9 cellular contexts compared by ENCODE assay signal in the genomic region with DNA sequence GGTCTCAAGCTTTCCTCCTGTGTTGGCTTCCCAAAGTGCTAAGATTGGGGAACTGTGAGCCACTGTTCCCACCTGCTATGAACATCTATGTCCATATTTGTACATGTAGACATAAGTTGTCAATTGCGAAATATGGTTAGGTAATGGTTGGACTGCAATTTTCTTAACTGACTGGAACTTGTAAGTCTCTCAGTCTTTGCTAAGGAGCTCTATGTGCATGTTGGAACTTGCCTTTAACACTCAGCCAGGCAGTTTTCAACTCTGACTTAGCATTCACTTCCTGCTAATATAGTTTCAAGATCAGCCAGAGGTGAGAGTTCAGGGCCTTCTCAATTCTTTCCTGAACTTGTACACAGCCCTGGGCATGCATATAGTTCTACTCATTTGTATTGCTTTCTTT. TPM values are rescaled to one million over a fixed set of nuclear protein-coding genes. Genes with fewer than 3 reads are reported as not detected.
DNase-seq lines count a peak whose midpoint lies in the region; ATAC-seq, FAIRE-seq and TF ChIP-seq lines count a peak whose summit lies in the region.
"Had no signal": no experiment of that assay in that cellular context is flagged by ENCODE, and none has a peak within 500 bp of the region (broad histone marks: within the 10 kb centered on the region; RNA-seq: fewer than 3 reads in every experiment).

No MANE protein-coding gene starts in this region.

- H3K27me3 ChIP-seq in ACC112 (ENCODE audit: insufficient read depth, low read length) = no peaks in the 10 kb centered on the region
- no peaks in the 10 kb centered on the region for H3K27me3 ChIP-seq in bronchial epithelial cell (ENCODE audit: control insufficient read depth, insufficient read depth, low read length)
- no peaks in the 10 kb centered on the region for H3K27me3 ChIP-seq in mesendoderm (ENCODE audit: insufficient read depth, low read length, poor library complexity)

- H3K79me2 ChIP-seq in ACC112 (ENCODE audit: control insufficient read depth, insufficient read depth, low read length, unreplicated experiment) = no peaks in the 10 kb centered on the region
- no peaks in the 10 kb centered on the region for H3K79me2 ChIP-seq in mesendoderm (ENCODE audit: control insufficient read depth, insufficient read depth, low read length)

- peaks cover 37% of the 10 kb centered on the region for H3K4me1 ChIP-seq in ACC112 (ENCODE audit: control insufficient read depth, insufficient read depth, low read length, unreplicated experiment)
- H3K4me1 ChIP-seq in mesendoderm (ENCODE audit: control insufficient read depth, low read depth, low read length) = no peaks in the 10 kb centered on the region

- no peak overlapping the region for H2AK5ac ChIP-seq in mesendoderm (ENCODE audit: low read length)

- no peaks in the 10 kb centered on the region for H3K79me1 ChIP-seq in mesendoderm (ENCODE audit: low read length)

- H4K5ac ChIP-seq in mesendoderm (ENCODE audit: low read length) = no peak overlapping the region

- no peak overlapping the region for H2BK15ac ChIP-seq in mesendoderm (replicated peaks; ENCODE audit: low read depth)

- TF ChIP-seq CTCF in bronchial epithelial cell (IDR thresholded peaks at IDR 0.05; ENCODE audit: insufficient read depth, low read length, severe bottlenecking) = no peak

- H3K23ac ChIP-seq in mesendoderm (ENCODE audit: low read length) = no peak overlapping the region

- H3K56ac ChIP-seq in mesendoderm (ENCODE audit: low read length) = no peak overlapping the region

- DNase-seq in bronchial epithelial cell (ENCODE audit: low read depth) (peak; percentile 100), mesendoderm (no peak), foreskin melanocyte (no peak), medulla oblongata (ENCODE audit: extremely low spot score) (no peak)

- H2BK5ac ChIP-seq in mesendoderm (ENCODE audit: low read length) = no peak overlapping the region

- no CpG with 5 or more reads among the region's 1 CpG for WGBS in mesendoderm (ENCODE audit: extremely low coverage, insufficient coverage, low lambda C conversion rate)

- ATAC-seq in GM18873 (IDR thresholded peaks at IDR 0.05; ENCODE audit: low FRiP score, unreplicated experiment) (peak; percentile 28), HG03521 (IDR thresholded peaks at IDR 0.05; ENCODE audit: unreplicated experiment) (peak; percentile 31), HG03135 (IDR thresholded peaks at IDR 0.05; ENCODE audit: unreplicated experiment) (no peak)

- H3K4me2 ChIP-seq in mesendoderm (ENCODE audit: low read length) = no peak overlapping the region

- no peak overlapping the region for H2AFZ ChIP-seq in ACC112 (ENCODE audit: low read length, unreplicated experiment)

- no peaks in the 10 kb centered on the region for H3K36me3 ChIP-seq in ACC112 (ENCODE audit: insufficient read depth, low read length)
- H3K36me3 ChIP-seq in bronchial epithelial cell (ENCODE audit: control insufficient read depth, insufficient read depth, low read length) = no peaks in the 10 kb centered on the region
- H3K36me3 ChIP-seq in mesendoderm (ENCODE audit: control insufficient read depth, insufficient read depth, low read length) = no peaks in the 10 kb centered on the region

- H3K4me3 ChIP-seq in ACC112 (ENCODE audit: low read depth, low read length) (no peak overlapping the region), bronchial epithelial cell (ENCODE audit: low read depth, low read length) (no peak overlapping the region), mesendoderm (ENCODE audit: low read length) (no peak overlapping the region)
- H3K4me3 ChIP-seq: skin epidermis had no signal

- H2BK120ac ChIP-seq in mesendoderm (ENCODE audit: low read depth, low read length) = no peak overlapping the region

- no peak overlapping the region for H3K4ac ChIP-seq in mesendoderm (ENCODE audit: low read depth, low read length)

- H3K27ac ChIP-seq in ACC112 (ENCODE audit: low read depth, low read length) (peak overlapping the region; percentile 58; the same call in 1 of the 2 replicates), mesendoderm (ENCODE audit: low read depth, low read length) (no peak overlapping the region)

- no peak overlapping the region for H4K8ac ChIP-seq in mesendoderm (ENCODE audit: low read depth, low read length)

- no peak overlapping the region for H3K18ac ChIP-seq in mesendoderm (ENCODE audit: low read length)

- no peak overlapping the region for H3K9ac ChIP-seq in mesendoderm (ENCODE audit: low read length)

- peak; percentile 60 for FAIRE-seq in bronchial epithelial cell (lab: Jason Lieb, UNC)

RNA-seq across cellular contexts. Expression of a gene that starts 44.5 kb away (rescaled TPM):
- total RNA-seq in bronchial epithelial cell = 8.4 and 13.7 TPM in 2 replicates
- 10.4 TPM for polyA plus RNA-seq in mesendoderm (2013, experiment 1 of 2)
- 9.8 TPM for polyA plus RNA-seq in mesendoderm (2013, experiment 2 of 2)
